7 cellular contexts compared by ENCODE assay signal in genomic region chr1:20634065-20634593, GRCh38. TPM values are rescaled to one million over a fixed set of nuclear protein-coding genes. Genes with fewer than 3 reads are reported as not detected.
DNase-seq lines count a peak whose midpoint lies in the region; FAIRE-seq and TF ChIP-seq lines count a peak whose summit lies in the region.

No MANE protein-coding gene starts in this region.

- TSS peak; percentile 43 for BruUV-seq in PC-9 (replicated peaks; lab: Mats Ljungman, UMichigan)

- DNase-seq in H7 (peak; percentile 42), PC-9 (no peak), NCI-H774 (lab: John Stamatoyannopoulos, UW) (no peak), NCI-H1417 (lab: John Stamatoyannopoulos, UW) (no peak), urothelium cell line (ENCODE audit: low spot score) (no peak)
- peak in 1 of 3 donors; percentile 8 for DNase-seq in effector memory CD4-positive, alpha-beta T cell

- no peak for FAIRE-seq in urothelium cell line (lab: Jason Lieb, UNC)

- no peaks in the 10 kb centered on the region for H3K9me2 ChIP-seq in PC-9 (ENCODE audit: insufficient read depth)

- H3K27me3 ChIP-seq in H7 (ENCODE audit: control insufficient read depth, insufficient read depth, low read length) (no peaks in the 10 kb centered on the region), PC-9 (ENCODE audit: insufficient read depth, low read depth) (no peaks in the 10 kb centered on the region), neuron (ENCODE audit: insufficient read depth, low read length) (no peaks in the 10 kb centered on the region)
- no peaks in the 10 kb centered on the region for H3K27me3 ChIP-seq in effector memory CD4-positive, alpha-beta T cell (replicated peaks; ENCODE audit: control insufficient read depth, insufficient read depth, low read length, poor library complexity, severe bottlenecking)

- peak overlapping the region; percentile 84 for H3K4me3 ChIP-seq in H7 (ENCODE audit: insufficient read depth, low read depth, low read length)
- peak overlapping the region; percentile 58 for H3K4me3 ChIP-seq in PC-9
- H3K4me3 ChIP-seq in effector memory CD4-positive, alpha-beta T cell (ENCODE audit: insufficient read depth, low read depth, low read length, poor library complexity, severe bottlenecking): peak overlapping the region; percentile 90
- peak overlapping the region; percentile 97 for H3K4me3 ChIP-seq in neuron (ENCODE audit: low read length)

- H3F3A ChIP-seq in PC-9 (ENCODE audit: insufficient read depth, low read depth): 0 out of 2 replicates have a peak, but pooled peaks cover 10% of the 10 kb centered on the region

- POLR2A ChIA-PET in PC-9 (lab: Charles Lee; ENCODE audit: unreplicated experiment): interaction anchor here (0.5 to 1.0 kb wide), 8 partner anchors 21 to 354 kb away, joined by 3 to 23 read pairs (median 6); partner anchors contain the start of genes CDA and MUL1

- 0 out of 2 replicates have a peak overlapping the region, but pooled peaks have one; percentile 26 for H3K27ac ChIP-seq in PC-9
- H3K27ac ChIP-seq in effector memory CD4-positive, alpha-beta T cell (ENCODE audit: insufficient read depth, low read length, poor library complexity, severe bottlenecking): peak overlapping the region; percentile 81

- H2AFZ ChIP-seq in PC-9 (peak overlapping the region; percentile 79), neuron (ENCODE audit: low read depth, low read length) (peak overlapping the region; percentile 95)

- no peaks in the 10 kb centered on the region for H3K9me3 ChIP-seq in PC-9 (ENCODE audit: insufficient read depth, low read depth)
- no peaks in the 10 kb centered on the region for H3K9me3 ChIP-seq in effector memory CD4-positive, alpha-beta T cell (ENCODE audit: control insufficient read depth, low read length)
- H3K9me3 ChIP-seq in neuron (ENCODE audit: low read length): no peaks in the 10 kb centered on the region

- peak overlapping the region; percentile 95 for H3K4me2 ChIP-seq in PC-9

- CTCF ChIA-PET in PC-9 (lab: Charles Lee): interaction anchor here (0.5 to 1.7 kb wide), 7 partner anchors 20 to 454 kb away, joined by 3 to 16 read pairs (median 5); partner anchors contain the start of gene CDA

- TF ChIP-seq CTCF in PC-9 (conservative IDR thresholded peaks at IDR 0.05): no peak

- peaks cover 19% of the 10 kb centered on the region for H3K4me1 ChIP-seq in PC-9 (replicated peaks; ENCODE audit: insufficient read depth)
- peaks cover 11% of the 10 kb centered on the region for H3K4me1 ChIP-seq in effector memory CD4-positive, alpha-beta T cell (ENCODE audit: control insufficient read depth, insufficient read depth, low read length, poor library complexity, severe bottlenecking)
- H3K4me1 ChIP-seq in neuron (ENCODE audit: insufficient read depth, low read length): peaks cover 9% of the 10 kb centered on the region

- peaks cover 6% of the 10 kb centered on the region for H3K36me3 ChIP-seq in H7 (replicated peaks; ENCODE audit: control insufficient read depth, insufficient read depth, low read length)
- H3K36me3 ChIP-seq in PC-9 (ENCODE audit: low read depth): no peaks in the 10 kb centered on the region
- H3K36me3 ChIP-seq in effector memory CD4-positive, alpha-beta T cell (ENCODE audit: control insufficient read depth, insufficient read depth, low read length): peaks cover 16% of the 10 kb centered on the region
- H3K36me3 ChIP-seq in neuron (ENCODE audit: insufficient read depth, low read length): no peaks in the 10 kb centered on the region

- no peaks in the 10 kb centered on the region for H3K79me2 ChIP-seq in PC-9 (ENCODE audit: low read depth)

- intact Hi-C loops in PC-9 (cut with micrococcal nuclease; ENCODE audit: unreplicated experiment): loop anchor here (1.0 to 10.0 kb wide), 3 partner anchors 57 to 709 kb away; partner anchors contain the start of gene PLA2G2E

- H4K20me1 ChIP-seq in PC-9 (ENCODE audit: insufficient read depth): no peaks in the 10 kb centered on the region

RNA-seq across cellular contexts. Expression of gene PINK1, which starts 0.9 kb away (rescaled TPM):
- total RNA-seq in H7 (2014; rRNA removed; shearing (Covaris generic)): 158 and 161 TPM in 2 replicates
- 46.5 and 48.6 TPM in 2 replicates for total RNA-seq in PC-9 (2021)

RNA-seq across cellular contexts. Expression of gene DDOST, which starts 27.0 kb away (rescaled TPM):
- 554 and 563 TPM in 2 replicates for total RNA-seq in H7 (2014; rRNA removed; shearing (Covaris generic))
- 210 and 251 TPM in 2 replicates for total RNA-seq in PC-9 (2021)

RNA-seq across cellular contexts. Expression of gene CDA, which starts 45.2 kb away (rescaled TPM):
- total RNA-seq in H7 (2014; rRNA removed; shearing (Covaris generic)): 37.1 and 39.4 TPM in 2 replicates
- total RNA-seq in PC-9 (2021): 41.9 and 56.6 TPM in 2 replicates
